ENCODE assay signal across 1 cellular context in the genomic region with DNA sequence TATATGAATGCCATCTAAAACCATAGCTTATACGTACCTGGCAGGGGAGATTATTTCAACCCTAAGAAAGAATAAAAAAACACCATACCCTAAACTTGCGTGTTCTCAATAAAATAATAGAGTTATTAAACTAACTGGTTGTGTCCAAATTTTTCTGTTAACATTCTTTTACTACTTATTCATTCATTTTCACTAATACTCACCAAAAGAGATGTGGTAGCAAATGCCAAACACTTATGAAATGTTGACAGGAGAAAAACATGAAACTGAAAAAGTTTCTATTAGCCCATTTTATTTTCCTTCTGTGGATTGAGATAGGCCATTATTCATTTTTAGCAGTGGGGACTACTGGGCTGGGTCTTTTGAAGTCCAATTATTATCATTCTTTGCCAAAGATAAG.
TF ChIP-seq lines count a peak whose summit lies in the region.

No MANE protein-coding gene starts in this region.

TF ChIP-seq in SK-N-SH, 30 proteins besides CTCF, POLR2A, EP300 and RAD21 (continued from another document):
- TF ChIP-seq, protein P1, sequence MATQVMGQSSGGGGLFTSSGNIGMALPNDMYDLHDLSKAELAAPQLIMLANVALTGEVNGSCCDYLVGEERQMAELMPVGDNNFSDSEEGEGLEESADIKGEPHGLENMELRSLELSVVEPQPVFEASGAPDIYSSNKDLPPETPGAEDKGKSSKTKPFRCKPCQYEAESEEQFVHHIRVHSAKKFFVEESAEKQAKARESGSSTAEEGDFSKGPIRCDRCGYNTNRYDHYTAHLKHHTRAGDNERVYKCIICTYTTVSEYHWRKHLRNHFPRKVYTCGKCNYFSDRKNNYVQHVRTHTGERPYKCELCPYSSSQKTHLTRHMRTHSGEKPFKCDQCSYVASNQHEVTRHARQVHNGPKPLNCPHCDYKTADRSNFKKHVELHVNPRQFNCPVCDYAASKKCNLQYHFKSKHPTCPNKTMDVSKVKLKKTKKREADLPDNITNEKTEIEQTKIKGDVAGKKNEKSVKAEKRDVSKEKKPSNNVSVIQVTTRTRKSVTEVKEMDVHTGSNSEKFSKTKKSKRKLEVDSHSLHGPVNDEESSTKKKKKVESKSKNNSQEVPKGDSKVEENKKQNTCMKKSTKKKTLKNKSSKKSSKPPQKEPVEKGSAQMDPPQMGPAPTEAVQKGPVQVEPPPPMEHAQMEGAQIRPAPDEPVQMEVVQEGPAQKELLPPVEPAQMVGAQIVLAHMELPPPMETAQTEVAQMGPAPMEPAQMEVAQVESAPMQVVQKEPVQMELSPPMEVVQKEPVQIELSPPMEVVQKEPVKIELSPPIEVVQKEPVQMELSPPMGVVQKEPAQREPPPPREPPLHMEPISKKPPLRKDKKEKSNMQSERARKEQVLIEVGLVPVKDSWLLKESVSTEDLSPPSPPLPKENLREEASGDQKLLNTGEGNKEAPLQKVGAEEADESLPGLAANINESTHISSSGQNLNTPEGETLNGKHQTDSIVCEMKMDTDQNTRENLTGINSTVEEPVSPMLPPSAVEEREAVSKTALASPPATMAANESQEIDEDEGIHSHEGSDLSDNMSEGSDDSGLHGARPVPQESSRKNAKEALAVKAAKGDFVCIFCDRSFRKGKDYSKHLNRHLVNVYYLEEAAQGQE (IDR thresholded peaks at IDR 0.05; ENCODE audit: low read depth, low read length) = no peak
- no peak for TF ChIP-seq MXI1 (IDR thresholded peaks at IDR 0.05; ENCODE audit: low read depth, low read length)
- no peak for TF ChIP-seq ELF1 (IDR thresholded peaks at IDR 0.05)
- no peak for TF ChIP-seq TAF1 (IDR thresholded peaks at IDR 0.05; ENCODE audit: borderline replicate concordance, low read depth, low read length)
